Comparison of ENCODE assay signal across 7 cellular contexts in the genomic region with DNA sequence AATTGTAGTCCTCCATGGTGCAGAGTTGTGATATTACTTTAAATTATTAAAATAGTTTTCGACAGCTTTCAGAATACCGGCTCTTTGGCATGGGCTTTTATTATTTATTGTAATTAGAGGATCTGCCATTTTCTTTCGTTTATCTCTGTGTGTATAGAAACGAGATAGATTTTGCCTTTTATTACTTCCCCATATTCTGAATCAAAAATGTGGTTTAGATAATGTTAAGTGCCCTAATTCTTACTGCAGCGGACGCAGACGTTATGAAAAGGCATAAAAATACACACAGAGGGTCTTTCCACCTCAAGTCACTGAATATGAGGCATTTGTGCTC. TPM values are rescaled to one million over a fixed set of nuclear protein-coding genes. Genes with fewer than 3 reads are reported as not detected.
DNase-seq lines count a peak whose midpoint lies in the region; ATAC-seq and TF ChIP-seq lines count a peak whose summit lies in the region.

No MANE protein-coding gene starts in this region.

- no peak for ATAC-seq in activated CD8-positive, alpha-beta T cell treated with anti-CD3 and anti-CD28 coated beads for 36 hours
- no peak for ATAC-seq in right cardiac atrium
- ATAC-seq in stimulated activated naive B cell treated with anti-CD40 and anti-IgM and Interleukin-4, amounts not matched to agents 10 μg/mL and 1 μg/mL and 100 μg/mL, for 72 hours (replicated peaks): no peak
- no peak for ATAC-seq in HG03159 (IDR thresholded peaks at IDR 0.05; ENCODE audit: unreplicated experiment)
- ATAC-seq in GM21390 (IDR thresholded peaks at IDR 0.05; ENCODE audit: unreplicated experiment): no peak

- H3K36me3 Mint-ChIP-seq in HFFc6 (ENCODE audit: low read depth): peaks cover 15% of the 10 kb centered on the region
- peaks cover 11% of the 10 kb centered on the region for H3K36me3 Mint-ChIP-seq in activated CD8-positive, alpha-beta T cell treated with anti-CD3 and anti-CD28 coated beads for 36 hours (ENCODE audit: low read depth)
- H3K36me3 Mint-ChIP-seq in stimulated activated naive B cell treated with anti-CD40 and anti-IgM and Interleukin-4, amounts not matched to agents 10 μg/mL and 1 μg/mL and 100 μg/mL, for 72 hours: peaks cover 28 to 34% of the 10 kb centered on the region in 2 donors

- H3K27ac ChIP-seq in right cardiac atrium (ENCODE audit: low read length): no peak overlapping the region

- POLR2A ChIA-PET in activated CD8-positive, alpha-beta T cell treated with anti-CD3 and anti-CD28 coated beads for 36 hours (lab: Charles Lee): interaction anchor here (1.1 to 8.8 kb wide), 14 partner anchors 17 to 1121 kb away, joined by 3 to 137 read pairs (median 6); a partner anchor contains a TSS

- peaks cover 51% of the 10 kb centered on the region for H3K4me1 Mint-ChIP-seq in HFFc6 (ENCODE audit: low read depth)
- peaks cover 35% of the 10 kb centered on the region for H3K4me1 Mint-ChIP-seq in activated CD8-positive, alpha-beta T cell treated with anti-CD3 and anti-CD28 coated beads for 36 hours (ENCODE audit: low read depth)
- H3K4me1 Mint-ChIP-seq in stimulated activated naive B cell treated with anti-CD40 and anti-IgM and Interleukin-4, amounts not matched to agents 10 μg/mL and 1 μg/mL and 100 μg/mL, for 72 hours: peaks cover 18 to 40% of the 10 kb centered on the region in 2 donors

- intact Hi-C loops in activated CD8-positive, alpha-beta T cell treated with anti-CD3 and anti-CD28 coated beads for 36 hours (cut with micrococcal nuclease): no loop called here
- intact Hi-C loops in right cardiac atrium (cut with DNase I): no loop called here

- peak overlapping the region; percentile 96 for H3K27ac Mint-ChIP-seq in HFFc6
- H3K27ac Mint-ChIP-seq in activated CD8-positive, alpha-beta T cell treated with anti-CD3 and anti-CD28 coated beads for 36 hours: peak overlapping the region; percentile 97
- H3K27ac Mint-ChIP-seq in stimulated activated naive B cell treated with anti-CD40 and anti-IgM and Interleukin-4, amounts not matched to agents 10 μg/mL and 1 μg/mL and 100 μg/mL, for 72 hours: peak overlapping the region; percentile 100

- H3K27me3 ChIP-seq in right cardiac atrium (ENCODE audit: control insufficient read depth, insufficient read depth): no peaks in the 10 kb centered on the region

- WGBS in right cardiac atrium: 12% methylated on average over 7 of the region's 7 CpGs

- H3K9me3 Mint-ChIP-seq in HFFc6: no peaks in the 10 kb centered on the region
- H3K9me3 Mint-ChIP-seq in activated CD8-positive, alpha-beta T cell treated with anti-CD3 and anti-CD28 coated beads for 36 hours: no peaks in the 10 kb centered on the region
- H3K9me3 Mint-ChIP-seq in stimulated activated naive B cell treated with anti-CD40 and anti-IgM and Interleukin-4, amounts not matched to agents 10 μg/mL and 1 μg/mL and 100 μg/mL, for 72 hours: no peaks in the 10 kb centered on the region

- peaks cover 3% of the 10 kb centered on the region for H3K4me1 ChIP-seq in right cardiac atrium (ENCODE audit: control insufficient read depth, insufficient read depth, low read length)

- CTCF ChIA-PET in activated CD8-positive, alpha-beta T cell treated with anti-CD3 and anti-CD28 coated beads for 36 hours (lab: Charles Lee): interaction anchor here (1.2 to 11.0 kb wide), 8 partner anchors 36 to 345 kb away, joined by 3 to 98 read pairs (median 7); no protein-coding TSS in a partner anchor

- DNase-seq in HFFc6 (no peak), right cardiac atrium (no peak), NCI-H1930 (lab: John Stamatoyannopoulos, UW) (no peak)
- DNase-seq in activated CD8-positive, alpha-beta T cell treated with anti-CD3 and anti-CD28 coated beads for 36 hours: no peak
- DNase-seq in stimulated activated naive B cell treated with anti-CD40 and anti-IgM and Interleukin-4, amounts not matched to agents 10 μg/mL and 1 μg/mL and 100 μg/mL, for 72 hours: no peak

- H3K27me3 Mint-ChIP-seq in HFFc6 (ENCODE audit: insufficient read depth): peaks cover 2% of the 10 kb centered on the region
- no peaks in the 10 kb centered on the region for H3K27me3 Mint-ChIP-seq in activated CD8-positive, alpha-beta T cell treated with anti-CD3 and anti-CD28 coated beads for 36 hours
- H3K27me3 Mint-ChIP-seq in stimulated activated naive B cell treated with anti-CD40 and anti-IgM and Interleukin-4, amounts not matched to agents 10 μg/mL and 1 μg/mL and 100 μg/mL, for 72 hours: no peaks in the 10 kb centered on the region

- TF ChIP-seq CTCF in HFFc6 (IDR thresholded peaks at IDR 0.05): no peak
- TF ChIP-seq CTCF in activated CD8-positive, alpha-beta T cell treated with anti-CD3 and anti-CD28 coated beads for 36 hours (IDR thresholded peaks at IDR 0.05): no peak

- H3K9me3 ChIP-seq in right cardiac atrium (ENCODE audit: control insufficient read depth, low read length): no peaks in the 10 kb centered on the region

- peak overlapping the region; percentile 84 for H3K4me3 ChIP-seq in right cardiac atrium (ENCODE audit: low read length)

- H3K4me3 Mint-ChIP-seq in HFFc6: peak overlapping the region; percentile 93
- peak overlapping the region; percentile 86 for H3K4me3 Mint-ChIP-seq in activated CD8-positive, alpha-beta T cell treated with anti-CD3 and anti-CD28 coated beads for 36 hours
- peak overlapping the region; percentile 91 to 95 for H3K4me3 Mint-ChIP-seq in stimulated activated naive B cell treated with anti-CD40 and anti-IgM and Interleukin-4, amounts not matched to agents 10 μg/mL and 1 μg/mL and 100 μg/mL, for 72 hours

RNA-seq across cellular contexts. Expression of a gene that starts 1.9 kb away (rescaled TPM):
- total RNA-seq in HFFc6 (2021; fragmentation: NEBNext Ultra II Directional; extraction: Animal tissue kit (Norgen Biotek cat#: 25700)): 100 to 1,000 TPM; 102 to 142 (median 131) TPM
- 10 to 100 TPM; 26.7 to 28.3 TPM for total RNA-seq in activated CD8-positive, alpha-beta T cell treated with anti-CD3 and anti-CD28 coated beads for 36 hours
- 10 to 100 TPM; 16.9 to 31.8 (median 20.1) TPM for total RNA-seq in right cardiac atrium
- 13.7 TPM for polyA plus RNA-seq in right cardiac atrium
